ENCODE assay signal across 23 cellular contexts in genomic region chr1:157025321-157025720, GRCh38. TPM values are rescaled to one million over a fixed set of nuclear protein-coding genes. Genes with fewer than 3 reads are reported as not detected.
DNase-seq lines count a peak whose midpoint lies in the region; ATAC-seq lines count a peak whose summit lies in the region.
"Had no signal": no experiment of that assay in that cellular context is flagged by ENCODE, and none has a peak within 500 bp of the region (broad histone marks: within the 10 kb centered on the region; RNA-seq: fewer than 3 reads in every experiment).

No MANE protein-coding gene starts in this region.

- no peak for ATAC-seq in GM18907 (IDR thresholded peaks at IDR 0.05; ENCODE audit: unreplicated experiment)
- ATAC-seq: activated CD4-positive, alpha-beta T cell treated with anti-CD3 and anti-CD28 coated beads for 36 hours; effector memory CD8-positive, alpha-beta T cell had no signal

- no peak overlapping the region for H3K4me3 ChIP-seq in rectal smooth muscle tissue (ENCODE audit: low read length)
- H3K4me3 ChIP-seq: ascending aorta; BLaER1 treated with 17β-estradiol and CSF1 and Interleukin-3, amounts not matched to agents 10 nM and 100 nM; Peyer's patch; tibial artery had no signal

- H3K27ac ChIP-seq in rectal smooth muscle tissue (ENCODE audit: low read depth, low read length), result peak overlapping the region; percentile 23
- H3K27ac ChIP-seq: 22Rv1; ascending aorta; BLaER1 treated with 17β-estradiol and CSF1 and Interleukin-3, amounts not matched to agents 10 nM and 100 nM; tibial artery had no signal

- H3K36me3 ChIP-seq in rectal smooth muscle tissue (ENCODE audit: control insufficient read depth, insufficient read depth, low read length), result peaks cover 2% of the 10 kb centered on the region
- H3K36me3 ChIP-seq: ascending aorta had no signal

- peaks cover 12% of the 10 kb centered on the region for H3K4me1 ChIP-seq in rectal smooth muscle tissue (ENCODE audit: control insufficient read depth, insufficient read depth, low read length)
- H3K4me1 ChIP-seq: ascending aorta, Peyer's patch had no signal

- DNase-seq in DMS79 treated with DMSO at 0.1 percent for 48 hours (lab: John Stamatoyannopoulos, UW), result peak; percentile 9
- no peak for DNase-seq in DMS79 (lab: John Stamatoyannopoulos, UW)
- peak; percentile 13 for DNase-seq in NCI-H69 (lab: John Stamatoyannopoulos, UW)
- DNase-seq in cerebellum (ENCODE audit: low spot score), result peak; percentile 34
- no peak for DNase-seq in activated T-cell treated with anti-CD3 and anti-CD28 coated beads, Interleukin-2, amount 50 U/mL, for 1 hour
- DNase-seq in stimulated activated CD4-positive, alpha-beta T cell treated with anti-CD3 and anti-CD28 coated beads, Interleukin-4, amount 100 ng/mL, for 1 hour, result no peak
- DNase-seq: activated CD4-positive, alpha-beta T cell treated with anti-CD3 and anti-CD28 coated beads for 36 hours; cortex of kidney; effector memory CD8-positive, alpha-beta T cell; H9; Karpas-422; NCI-H146; NCI-H524 treated with DMSO at 0.1 percent for 48 hours; Peyer's patch; SIG-M5; stimulated activated CD4-positive, alpha-beta T cell treated with anti-CD3 and anti-CD28 coated beads, Interleukin-4, amount 100 ng/mL, for 4 hours; T-helper 9 cell; tibial artery had no signal

- no peaks in the 10 kb centered on the region for H3K27me3 ChIP-seq in rectal smooth muscle tissue (ENCODE audit: control insufficient read depth, insufficient read depth, low read length)
- H3K27me3 ChIP-seq: ascending aorta; BLaER1 treated with 17β-estradiol and CSF1 and Interleukin-3, amounts not matched to agents 10 nM and 100 nM; Peyer's patch; tibial artery had no signal

- no peak overlapping the region for H3K9ac ChIP-seq in rectal smooth muscle tissue (ENCODE audit: low read length)
- H3K9ac ChIP-seq: BLaER1 treated with 17β-estradiol and CSF1 and Interleukin-3, amounts not matched to agents 10 nM and 100 nM had no signal

RNA-seq across cellular contexts. Expression of gene ARHGEF11, which starts 20.2 kb away (rescaled TPM):
- total RNA-seq in cerebellum, result 43.6 TPM

Comparison
In these comparisons a context has a peak if more than half of its experiments do, and no peak if none do; other contexts are left out.
1. DNase-seq: peak in DMS79 treated with DMSO at 0.1 percent for 48 hours (single experiment), NCI-H69 (single experiment) and cerebellum (single experiment); none in DMS79 (single experiment), activated T-cell treated with anti-CD3 and anti-CD28 coated beads, Interleukin-2, amount 50 U/mL, for 1 hour (single experiment) and stimulated activated CD4-positive, alpha-beta T cell treated with anti-CD3 and anti-CD28 coated beads, Interleukin-4, amount 100 ng/mL, for 1 hour (single experiment).